In genomic region chr6:32113386-32114352, GRCh38 we compare ENCODE assay signal across 8 cellular contexts. TPM values are rescaled to one million over a fixed set of nuclear protein-coding genes. Genes with fewer than 3 reads are reported as not detected.
DNase-seq lines count a peak whose midpoint lies in the region; ATAC-seq, FAIRE-seq and TF ChIP-seq lines count a peak whose summit lies in the region.

No MANE protein-coding gene starts in this region.

- BruUV-seq in K562 (replicated peaks; lab: Mats Ljungman, UMichigan): no TSS peak

- peaks cover 10% of the 10 kb centered on the region for H3K27me3 Mint-ChIP-seq in progenitor cell of endocrine pancreas

- intact Hi-C loops in K562 (cut with micrococcal nuclease) (loop anchor here (10.0 kb wide), 1 partner anchor 301 kb away; no protein-coding TSS in a partner anchor), gastrocnemius medialis (cut with DNase I; ENCODE audit: low total_unique reads) (loop anchor here (2.0 to 10.0 kb wide), 2 partner anchors 27 to 69 kb away; no protein-coding TSS in a partner anchor)

- no peaks in the 10 kb centered on the region for H3K9me3 Mint-ChIP-seq in progenitor cell of endocrine pancreas (ENCODE audit: low read depth)

- no peak overlapping the region for H3K4me3 Mint-ChIP-seq in progenitor cell of endocrine pancreas (ENCODE audit: low read depth)

- peak overlapping the region in 1 of 2 experiments; percentile 57; a peak in 2 of 4 replicates for H3K9ac ChIP-seq in K562 (ENCODE audit: insufficient read depth in 1 of 2, low read depth in 2 of 2, low read length in 2 of 2)
- no peak overlapping the region for H3K9ac ChIP-seq in MM.1S (ENCODE audit: low read length)

- POLR2A ChIA-PET in K562 (lab: Yijun Ruan, JAX): interaction anchor here (0.6 to 1.7 kb wide), 5 partner anchors 10 to 27 kb away, joined by 3 to 6 read pairs (median 4); partner anchors contain the start of gene ATF6B

- no peaks in the 10 kb centered on the region for H3K9me2 ChIP-seq in MM.1S (replicated peaks; ENCODE audit: insufficient read depth, low read length)

- H3K4me3 ChIP-seq in K562 (no peak overlapping the region), gastrocnemius medialis (no peak overlapping the region), MM.1S (ENCODE audit: low read length) (no peak overlapping the region)

- in situ Hi-C loops in K562 (cut with MboI) (no loop called here), gastrocnemius medialis (cut with MboI; ENCODE audit: low sequenced_read_pairs in 4 of 4) (no loop called here)

- WGBS in K562 (ENCODE audit: insufficient coverage, low coverage, missing lambda C conversion rate): 51% methylated on average over 9 of the region's 9 CpGs

- H3K4me2 ChIP-seq in K562 (ENCODE audit: insufficient read depth, low read length) (no peak overlapping the region), MM.1S (ENCODE audit: low read depth, low read length) (no peak overlapping the region)

- H3K27ac Mint-ChIP-seq in progenitor cell of endocrine pancreas: no peak overlapping the region

- H3K4me1 ChIP-seq in K562 (replicated peaks in 1 of 2; ENCODE audit: control insufficient read depth in 2 of 2, insufficient read depth in 2 of 2, low read length in 2 of 2) (peaks cover 16 to 28% of the 10 kb centered on the region in 2 experiments), gastrocnemius medialis (peaks cover 16 to 28% of the 10 kb centered on the region in 2 donors), MM.1S (ENCODE audit: low read length) (no peaks in the 10 kb centered on the region)

- H3K9me3 ChIP-seq in K562 (replicated peaks; ENCODE audit: control insufficient read depth, insufficient read depth, low read depth, low read length) (no peaks in the 10 kb centered on the region), gastrocnemius medialis (no peaks in the 10 kb centered on the region), MM.1S (replicated peaks; ENCODE audit: insufficient read depth, low read length) (no peaks in the 10 kb centered on the region)

- H3K4me1 Mint-ChIP-seq in progenitor cell of endocrine pancreas (ENCODE audit: low read depth): peaks cover 4% of the 10 kb centered on the region

- no peaks in the 10 kb centered on the region for H3F3A ChIP-seq in MM.1S (ENCODE audit: insufficient read depth, low read length)

- no peak for TF ChIP-seq EP300 in K562 (IDR thresholded peaks at IDR 0.05; ENCODE audit: low read length)

- no peak for TF ChIP-seq POLR2A in K562 (conservative IDR thresholded peaks at IDR 0.05)
- TF ChIP-seq POLR2A in gastrocnemius medialis (IDR thresholded peaks at IDR 0.05): no peak

- H3K27me3 ChIP-seq in K562 (ENCODE audit: control insufficient read depth in 2 of 2, insufficient read depth in 2 of 2, low read length in 2 of 2) (peaks cover 0 to 4% of the 10 kb centered on the region in 2 experiments; a peak in 2 of 5 replicates), gastrocnemius medialis (peaks cover 4 to 20% (median 4%) of the 10 kb centered on the region in 3 donors), MM.1S (replicated peaks; ENCODE audit: insufficient read depth, low read length) (peaks cover 12% of the 10 kb centered on the region)

- DNase-seq in HPDE6-E6E7 (ENCODE audit: extremely low spot score) (peak; percentile 39), K562 (ENCODE audit: extremely low read depth in 1 of 4, low spot score in 3 of 4) (peak; percentile 63 to 73 (median 67)), iPS DF 19.7 (ENCODE audit: low read depth, low spot score) (peak; percentile 52), gastrocnemius medialis (peak; percentile 66 to 79), MM.1S (no peak), GM19240 (ENCODE audit: insufficient read length, low spot score) (no peak), progenitor cell of endocrine pancreas (ENCODE audit: low spot score, unreplicated experiment) (no peak)

- H4K20me1 ChIP-seq in K562 (replicated peaks; ENCODE audit: control insufficient read depth, insufficient read depth, low read length): no peaks in the 10 kb centered on the region
- H4K20me1 ChIP-seq in MM.1S (ENCODE audit: insufficient read depth, low read length): no peaks in the 10 kb centered on the region

- H3K79me2 ChIP-seq in K562 (ENCODE audit: control insufficient read depth, insufficient read depth, low read length) (no peaks in the 10 kb centered on the region), MM.1S (ENCODE audit: low read length) (no peaks in the 10 kb centered on the region)

- CTCF ChIA-PET in K562 (lab: Yijun Ruan, JAX; ENCODE audit: low intra/inter-chr PET ratio): no interaction called here

- peak; percentile 50 to 68 (median 55) for TF ChIP-seq CTCF in K562 (IDR thresholded peaks at IDR 0.05 in 2 of 3, conservative IDR thresholded peaks at IDR 0.05 in 1 of 3; ENCODE audit: insufficient read depth in 2 of 3, low read depth in 1 of 3, low read length in 3 of 3)
- TF ChIP-seq CTCF in gastrocnemius medialis (IDR thresholded peaks at IDR 0.05 in 4 of 5, conservative IDR thresholded peaks at IDR 0.05 in 1 of 5): no peak
- no peak for TF ChIP-seq CTCF in MM.1S (IDR thresholded peaks at IDR 0.05; ENCODE audit: low read length)
- TF ChIP-seq CTCF in progenitor cell of endocrine pancreas (IDR thresholded peaks at IDR 0.05; ENCODE audit: unreplicated experiment): no peak

- peaks cover 3% of the 10 kb centered on the region for H3K9me1 ChIP-seq in K562 (ENCODE audit: control insufficient read depth, insufficient read depth, low read length)

- ATAC-seq in K562 (peak; percentile 51), gastrocnemius medialis (peak; percentile 56 to 64), GM19452 (IDR thresholded peaks at IDR 0.05; ENCODE audit: unreplicated experiment) (no peak)

- TF ChIP-seq RAD21 in K562 (CRISPR knock-in tag; conservative IDR thresholded peaks at IDR 0.05 in 1 of 2, IDR thresholded peaks at IDR 0.05 in 1 of 2): peak; percentile 48 to 62

- H3K36me3 ChIP-seq in K562 (ENCODE audit: control insufficient read depth, insufficient read depth, low read length): peaks cover 31% of the 10 kb centered on the region
- H3K36me3 ChIP-seq in gastrocnemius medialis: peaks cover 0 to 40% of the 10 kb centered on the region in 2 donors
- H3K36me3 ChIP-seq in MM.1S (replicated peaks; ENCODE audit: insufficient read depth, low read length): no peaks in the 10 kb centered on the region

- peaks cover 14% of the 10 kb centered on the region for H3K36me3 Mint-ChIP-seq in progenitor cell of endocrine pancreas (ENCODE audit: insufficient read depth)

- H3K27ac ChIP-seq in K562 (ENCODE audit: extremely low read depth, low read depth, low read length): no peak overlapping the region
- peak overlapping the region; percentile 33 to 77 (median 64) for H3K27ac ChIP-seq in gastrocnemius medialis
- H3K27ac ChIP-seq in MM.1S (ENCODE audit: low read length): no peak overlapping the region

- peak; percentile 32 for FAIRE-seq in K562 (lab: Jason Lieb, UNC)

- H2AFZ ChIP-seq in K562 (ENCODE audit: low read depth, low read length) (no peak overlapping the region), MM.1S (ENCODE audit: low read length) (no peak overlapping the region)

RNA-seq across cellular contexts. Expression of gene TNXB, which starts 4.5 kb away (rescaled TPM):
- 19.6 and 47.4 TPM in 2 replicates for total RNA-seq in K562 (2011; cell fraction: chromatin; rRNA removed; ENCODE audit: low replicate concordance)
- 28.9 and 33.2 TPM in 2 replicates for total RNA-seq in K562 (2011; cell fraction: nucleolus; rRNA removed)
- 21.4 and 27.9 TPM in 2 replicates for total RNA-seq in K562 (2011; cell fraction: nucleoplasm; rRNA removed)
- total RNA-seq in K562 (2014; rRNA removed) (28.1 and 35.0 TPM in 2 replicates), K562 (2014; rRNA removed; fragmentation: Illumina TruSeq; extraction: Trizol) (4.2 and 6.1 TPM in 2 replicates), K562 (2015; rRNA removed; fragmentation: Illumina TruSeq; extraction: Trizol) (25.0 and 26.2 TPM in 2 replicates), K562 (2021) (24.2 and 25.8 TPM in 2 replicates), gastrocnemius medialis (10 to 100 TPM; 12.0 to 37.0 (median 33.5) TPM), progenitor cell of endocrine pancreas (10.3 and 14.6 TPM in 2 replicates)
- polyA plus RNA-seq in K562 (2011; rRNA removed) (11.3 and 13.3 TPM in 2 replicates), K562 (2014; fragmentation: Illumina TruSeq; extraction: Trizol) (12.4 and 24.8 TPM in 2 replicates), K562 (2014; fragmentation: Nextera tagmentation; extraction: Ambion mirVana) (under 1 TPM; 0.14 to 0.43 TPM), K562 (2014; rRNA removed) (24.5 and 27.0 TPM in 2 replicates)
- 20.6 and 53.8 TPM in 2 replicates for polyA plus RNA-seq in K562 (2011; cell fraction: cytosol; rRNA removed)
- polyA plus RNA-seq in K562 (2011; cell fraction: nucleus; rRNA removed): 25.4 and 47.3 TPM in 2 replicates
- polyA plus RNA-seq in K562 (2012): 25.6 and 28.6 TPM in 2 replicates
- 3.1 and 6.0 TPM in 2 replicates for polyA minus RNA-seq in K562 (2011; rRNA and poly(A)+ RNA removed)
- polyA minus RNA-seq in K562 (2011; cell fraction: cytosol; rRNA and poly(A)+ RNA removed): 15.5 and 15.6 TPM in 2 replicates
- 16.2 and 17.0 TPM in 2 replicates for polyA minus RNA-seq in K562 (2011; cell fraction: nucleus; rRNA and poly(A)+ RNA removed)

RNA-seq across cellular contexts. Expression of gene ATF6B, which starts 14.4 kb away (rescaled TPM):
- total RNA-seq in K562 (2011; cell fraction: chromatin; rRNA removed; ENCODE audit: low replicate concordance): 189 and 474 TPM in 2 replicates
- total RNA-seq in K562 (2011; cell fraction: nucleolus; rRNA removed): 248 and 265 TPM in 2 replicates
- total RNA-seq in K562 (2011; cell fraction: nucleoplasm; rRNA removed): 205 and 216 TPM in 2 replicates
- 22.7 and 25.4 TPM in 2 replicates for total RNA-seq in K562 (2014; rRNA removed)
- total RNA-seq in K562 (2014; rRNA removed; fragmentation: Illumina TruSeq; extraction: Trizol): 15.6 and 21.5 TPM in 2 replicates
- 30.5 and 31.7 TPM in 2 replicates for total RNA-seq in K562 (2015; rRNA removed; fragmentation: Illumina TruSeq; extraction: Trizol)
- 83.6 and 89.7 TPM in 2 replicates for total RNA-seq in K562 (2021)
- polyA plus RNA-seq in K562 (2011; rRNA removed): 46.6 and 83.9 TPM in 2 replicates
- polyA plus RNA-seq in K562 (2011; cell fraction: cytosol; rRNA removed): 74.9 and 91.7 TPM in 2 replicates
- 198 and 250 TPM in 2 replicates for polyA plus RNA-seq in K562 (2011; cell fraction: nucleus; rRNA removed)
- 138 and 229 TPM in 2 replicates for polyA plus RNA-seq in K562 (2012)
- 128 and 131 TPM in 2 replicates for polyA plus RNA-seq in K562 (2014; fragmentation: Illumina TruSeq; extraction: Trizol)
- polyA plus RNA-seq in K562 (2014; fragmentation: Nextera tagmentation; extraction: Ambion mirVana): 10 to 100 TPM; 20.7 to 26.1 TPM
- polyA plus RNA-seq in K562 (2014; rRNA removed): 88.0 and 103 TPM in 2 replicates
- polyA minus RNA-seq in K562 (2011; rRNA and poly(A)+ RNA removed): 22.1 and 23.6 TPM in 2 replicates
- polyA minus RNA-seq in K562 (2011; cell fraction: cytosol; rRNA and poly(A)+ RNA removed): 34.3 and 45.6 TPM in 2 replicates
- 42.9 and 68.4 TPM in 2 replicates for polyA minus RNA-seq in K562 (2011; cell fraction: nucleus; rRNA and poly(A)+ RNA removed)
- total RNA-seq in gastrocnemius medialis: 10 to 100 TPM in 2 of 4 donors, 1 to 10 TPM in 2; 6.8 to 18.4 (median 9.5) TPM
- 89.4 and 95.0 TPM in 2 replicates for total RNA-seq in progenitor cell of endocrine pancreas

RNA-seq across cellular contexts. Expression of gene FKBPL, which starts 16.4 kb away (rescaled TPM):
- total RNA-seq in K562 (2011; cell fraction: chromatin; rRNA removed; ENCODE audit: low replicate concordance): 7.3 and 12.0 TPM in 2 replicates
- 8.4 and 12.0 TPM in 2 replicates for total RNA-seq in K562 (2011; cell fraction: nucleolus; rRNA removed)
- 7.9 and 8.3 TPM in 2 replicates for total RNA-seq in K562 (2011; cell fraction: nucleoplasm; rRNA removed)
- total RNA-seq in K562 (2014; rRNA removed): 18.8 and 24.3 TPM in 2 replicates
- total RNA-seq in K562 (2014; rRNA removed; fragmentation: Illumina TruSeq; extraction: Trizol): 18.7 and 23.5 TPM in 2 replicates
- 23.9 and 26.7 TPM in 2 replicates for total RNA-seq in K562 (2015; rRNA removed; fragmentation: Illumina TruSeq; extraction: Trizol)
- 21.0 and 22.9 TPM in 2 replicates for total RNA-seq in K562 (2021)
- polyA plus RNA-seq in K562 (2011; rRNA removed): 9.0 and 11.5 TPM in 2 replicates
- 7.7 and 12.2 TPM in 2 replicates for polyA plus RNA-seq in K562 (2011; cell fraction: cytosol; rRNA removed)
- 6.2 and 7.7 TPM in 2 replicates for polyA plus RNA-seq in K562 (2011; cell fraction: nucleus; rRNA removed)
- 14.2 and 18.6 TPM in 2 replicates for polyA plus RNA-seq in K562 (2012)
- polyA plus RNA-seq in K562 (2014; fragmentation: Illumina TruSeq; extraction: Trizol): 22.2 and 23.3 TPM in 2 replicates
- 10 to 100 TPM; 18.3 to 31.4 TPM for polyA plus RNA-seq in K562 (2014; fragmentation: Nextera tagmentation; extraction: Ambion mirVana)
- 20.1 and 20.6 TPM in 2 replicates for polyA plus RNA-seq in K562 (2014; rRNA removed)
- polyA minus RNA-seq in K562 (2011; rRNA and poly(A)+ RNA removed): 6.1 and 7.3 TPM in 2 replicates
- polyA minus RNA-seq in K562 (2011; cell fraction: cytosol; rRNA and poly(A)+ RNA removed): 4.6 and 7.4 TPM in 2 replicates
- 3.9 and 7.9 TPM in 2 replicates for polyA minus RNA-seq in K562 (2011; cell fraction: nucleus; rRNA and poly(A)+ RNA removed)
- total RNA-seq in gastrocnemius medialis: 1 to 10 TPM; 2.6 to 6.0 (median 3.9) TPM
- 8.4 and 8.7 TPM in 2 replicates for total RNA-seq in progenitor cell of endocrine pancreas

RNA-seq across cellular contexts. Expression of gene PRRT1, which starts 38.1 kb away (rescaled TPM):
- total RNA-seq in K562 (2011; cell fraction: chromatin; rRNA removed; ENCODE audit: low replicate concordance): 2.0 and 3.2 TPM in 2 replicates
- total RNA-seq in K562 (2011; cell fraction: nucleolus; rRNA removed): 0.92 and 1.5 TPM in 2 replicates
- 3.2 and 6.0 TPM in 2 replicates for total RNA-seq in K562 (2011; cell fraction: nucleoplasm; rRNA removed)
- total RNA-seq in K562 (2014; rRNA removed) (0.14 and 0.57 TPM in 2 replicates), K562 (2014; rRNA removed; fragmentation: Illumina TruSeq; extraction: Trizol) (0.16 and 0.29 TPM in 2 replicates), K562 (2015; rRNA removed; fragmentation: Illumina TruSeq; extraction: Trizol) (0.40 and 0.53 TPM in 2 replicates), K562 (2021) (1.9 and 3.0 TPM in 2 replicates), gastrocnemius medialis (under 1 TPM in 1 of 4 donors, not detected in 3; 0.49 TPM), progenitor cell of endocrine pancreas (2.9 and 3.3 TPM in 2 replicates)
- polyA plus RNA-seq in K562 (2011; rRNA removed) (0.50 and 1.1 TPM in 2 replicates), K562 (2014; fragmentation: Illumina TruSeq; extraction: Trizol) (3.3 and 3.5 TPM in 2 replicates), K562 (2014; fragmentation: Nextera tagmentation; extraction: Ambion mirVana) (under 1 TPM; 0.31 to 0.41 TPM), K562 (2014; rRNA removed) (2.1 and 2.8 TPM in 2 replicates)
- polyA plus RNA-seq in K562 (2011; cell fraction: cytosol; rRNA removed): 1.3 and 2.0 TPM in 2 replicates
- polyA plus RNA-seq in K562 (2011; cell fraction: nucleus; rRNA removed): 6.7 and 12.8 TPM in 2 replicates
- 3.9 and 9.0 TPM in 2 replicates for polyA plus RNA-seq in K562 (2012)
- polyA minus RNA-seq in K562 (2011; rRNA and poly(A)+ RNA removed): 0.07 and 0.27 TPM in 2 replicates
- polyA minus RNA-seq in K562 (2011; cell fraction: cytosol; rRNA and poly(A)+ RNA removed): 0.48 TPM in 1 of 2 replicates, not detected in the other
- 0.44 and 0.54 TPM in 2 replicates for polyA minus RNA-seq in K562 (2011; cell fraction: nucleus; rRNA and poly(A)+ RNA removed)

RNA-seq across cellular contexts. Expression of gene PPT2, which starts 40.3 kb away (rescaled TPM):
- total RNA-seq in K562 (2011; cell fraction: chromatin; rRNA removed; ENCODE audit: low replicate concordance): 123 and 281 TPM in 2 replicates
- 210 and 218 TPM in 2 replicates for total RNA-seq in K562 (2011; cell fraction: nucleolus; rRNA removed)
- 184 and 227 TPM in 2 replicates for total RNA-seq in K562 (2011; cell fraction: nucleoplasm; rRNA removed)
- total RNA-seq in K562 (2014; rRNA removed): 69.9 and 296 TPM in 2 replicates
- total RNA-seq in K562 (2014; rRNA removed; fragmentation: Illumina TruSeq; extraction: Trizol): 42.5 and 43.7 TPM in 2 replicates
- total RNA-seq in K562 (2015; rRNA removed; fragmentation: Illumina TruSeq; extraction: Trizol): 44.1 and 45.6 TPM in 2 replicates
- 83.2 and 83.4 TPM in 2 replicates for total RNA-seq in K562 (2021)
- 75.8 and 76.6 TPM in 2 replicates for polyA plus RNA-seq in K562 (2011; rRNA removed)
- 86.3 and 114 TPM in 2 replicates for polyA plus RNA-seq in K562 (2011; cell fraction: cytosol; rRNA removed)
- polyA plus RNA-seq in K562 (2011; cell fraction: nucleus; rRNA removed): 311 and 473 TPM in 2 replicates
- 53.9 and 83.7 TPM in 2 replicates for polyA plus RNA-seq in K562 (2012)
- polyA plus RNA-seq in K562 (2014; fragmentation: Illumina TruSeq; extraction: Trizol): 92.6 and 98.8 TPM in 2 replicates
- 10 to 100 TPM; 27.4 to 41.6 TPM for polyA plus RNA-seq in K562 (2014; fragmentation: Nextera tagmentation; extraction: Ambion mirVana)
- 86.4 and 95.1 TPM in 2 replicates for polyA plus RNA-seq in K562 (2014; rRNA removed)
- polyA minus RNA-seq in K562 (2011; rRNA and poly(A)+ RNA removed): 25.0 and 32.8 TPM in 2 replicates
- polyA minus RNA-seq in K562 (2011; cell fraction: cytosol; rRNA and poly(A)+ RNA removed): 31.8 and 46.0 TPM in 2 replicates
- polyA minus RNA-seq in K562 (2011; cell fraction: nucleus; rRNA and poly(A)+ RNA removed): 44.2 and 45.1 TPM in 2 replicates
- 10 to 100 TPM; 16.2 to 72.7 (median 21.4) TPM for total RNA-seq in gastrocnemius medialis
- 75.5 and 80.8 TPM in 2 replicates for total RNA-seq in progenitor cell of endocrine pancreas

Comparison
In these comparisons a context has a peak if more than half of its experiments do, and no peak if none do; other contexts are left out.
1. DNase-seq: peak in HPDE6-E6E7 (single experiment), K562 (4 of 4), iPS DF 19.7 (single experiment) and gastrocnemius medialis (2 of 2); none in MM.1S (single experiment), GM19240 (single experiment) and progenitor cell of endocrine pancreas (single experiment).
2. H3K27ac ChIP-seq: peak in gastrocnemius medialis (4 of 4); none in K562 (single experiment) and MM.1S (single experiment).
3. CTCF ChIP-seq: peak in K562 (3 of 3); none in gastrocnemius medialis (0 of 5), MM.1S (single experiment) and progenitor cell of endocrine pancreas (single experiment).